34 cellular contexts compared by ENCODE assay signal in the genomic region with DNA sequence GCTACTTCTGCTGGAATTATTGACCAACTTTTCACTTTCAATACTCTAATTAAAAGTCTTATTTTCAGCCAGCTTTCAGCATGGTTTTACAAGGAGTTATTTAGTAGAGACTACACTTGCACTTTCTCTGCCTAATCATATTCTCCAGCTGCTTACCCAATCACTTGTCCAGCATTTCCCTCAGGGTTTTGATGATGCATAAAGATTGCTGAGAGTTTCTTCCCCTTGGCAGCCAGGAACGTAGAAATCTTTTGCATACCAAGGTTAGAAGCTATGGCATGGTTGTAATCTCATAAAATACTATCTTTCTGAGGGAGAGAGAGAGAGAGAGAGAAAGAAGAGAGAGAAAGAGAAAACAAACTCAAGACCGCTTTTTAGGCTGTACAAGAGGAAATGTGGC. TPM values are rescaled to one million over a fixed set of nuclear protein-coding genes. Genes with fewer than 3 reads are reported as not detected.
"Had no signal": no experiment of that assay in that cellular context is flagged by ENCODE, and none has a peak within 500 bp of the region (broad histone marks: within the 10 kb centered on the region; RNA-seq: fewer than 3 reads in every experiment).

No MANE protein-coding gene starts in this region.

- H3K4me3 ChIP-seq: esophagus muscularis mucosa, gastroesophageal sphincter, heart right ventricle had no signal

- H3K4me1 ChIP-seq: esophagus muscularis mucosa, gastroesophageal sphincter, heart right ventricle had no signal

- ATAC-seq: activated T-cell treated with anti-CD3 and anti-CD28 coated beads, Interleukin-2, amount 50 U/mL, for 72 hours; activated T-helper 17 cell treated with anti-CD3 and anti-CD28 coated beads, Interleukin-2, amount 50 U/mL, for 72 hours; effector memory CD8-positive, alpha-beta T cell; gastroesophageal sphincter; heart right ventricle; T-helper 17 cell had no signal

- H3K36me3 ChIP-seq: esophagus muscularis mucosa, gastroesophageal sphincter, heart right ventricle had no signal

- DNase-seq: activated CD4-positive, alpha-beta memory T cell treated with anti-CD3 and anti-CD28 coated beads, Interleukin-2, amount 10 ng/mL, durations not matched to agents 7 days and 5 days; activated CD4-positive, alpha-beta T cell treated with anti-CD3 and anti-CD28 coated beads for 1 hour; activated CD4-positive, alpha-beta T cell treated with anti-CD3 and anti-CD28 coated beads for 4 hours; activated CD4-positive, alpha-beta T cell treated with anti-CD3 and anti-CD28 coated beads, Interleukin-2, amount 10 ng/mL, durations not matched to agents 7 days and 5 days; activated CD4-positive, alpha-beta T cell treated with anti-CD3 and anti-CD28 coated beads, Interleukin-2, amount 50 U/mL, for 4 hours; activated CD4-positive, CD25-positive, alpha-beta regulatory T cell; activated CD8-positive, alpha-beta memory T cell treated with anti-CD3 and anti-CD28 coated beads, Interleukin-2, amount 50 U/mL, for 48 hours; activated effector memory CD4-positive, alpha-beta T cell treated with Interleukin-2 at 50 U/mL for 16 hours; activated gamma-delta T cell treated with Interleukin-2 at 50 U/mL for 16 hours; activated naive CD4-positive, alpha-beta T cell treated with anti-CD3 and anti-CD28 coated beads, Interleukin-2, amount 50 U/mL, for 16 hours; activated naive CD4-positive, alpha-beta T cell treated with Interleukin-2 at 50 U/mL for 16 hours; activated T-cell treated with anti-CD3 and anti-CD28 coated beads for 4 hours; activated T-cell treated with anti-CD3 and anti-CD28 coated beads, Interleukin-2, amount 50 U/mL, for 24 hours; activated T-cell treated with anti-CD3 and anti-CD28 coated beads, Interleukin-2, amount 50 U/mL, for 72 hours; amniotic stem cell; anterior cingulate cortex; caudate nucleus; cortex of kidney; dermis blood vessel endothelial cell; effector CD4-positive, alpha-beta T cell; effector memory CD8-positive, alpha-beta T cell; erythroblast; foreskin melanocyte; heart right ventricle; T-helper 1 cell; T-helper 17 cell had no signal

- H3K27ac ChIP-seq: esophagus muscularis mucosa, gastroesophageal sphincter, heart right ventricle had no signal

- H3K9me3 ChIP-seq: esophagus muscularis mucosa, gastroesophageal sphincter had no signal

RNA-seq across cellular contexts. Expression of a gene that starts 10.8 kb away (rescaled TPM):
- total RNA-seq: activated CD4-positive, alpha-beta memory T cell treated with anti-CD3 and anti-CD28 coated beads, Interleukin-2, amount 10 ng/mL, durations not matched to agents 7 days and 5 days; activated CD4-positive, alpha-beta T cell treated with anti-CD3 and anti-CD28 coated beads, Interleukin-2, amount 10 ng/mL, durations not matched to agents 7 days and 5 days; activated T-cell treated with anti-CD3 and anti-CD28 coated beads, Interleukin-2, amount 50 U/mL, for 72 hours; activated T-helper 17 cell treated with anti-CD3 and anti-CD28 coated beads, Interleukin-2, amount 50 U/mL, for 72 hours; astrocyte; chondrocyte; dermis blood vessel endothelial cell; esophagus muscularis mucosa; fibroblast of villous mesenchyme; gastroesophageal sphincter; glomerular endothelial cell; heart right ventricle; T-helper 17 cell had no signal
- polyA plus RNA-seq: adipose tissue, heart right ventricle had no signal

RNA-seq across cellular contexts. Expression of a gene that starts 19.1 kb away (rescaled TPM):
- total RNA-seq: activated CD4-positive, alpha-beta memory T cell treated with anti-CD3 and anti-CD28 coated beads, Interleukin-2, amount 10 ng/mL, durations not matched to agents 7 days and 5 days; activated CD4-positive, alpha-beta T cell treated with anti-CD3 and anti-CD28 coated beads, Interleukin-2, amount 10 ng/mL, durations not matched to agents 7 days and 5 days; activated T-cell treated with anti-CD3 and anti-CD28 coated beads, Interleukin-2, amount 50 U/mL, for 72 hours; activated T-helper 17 cell treated with anti-CD3 and anti-CD28 coated beads, Interleukin-2, amount 50 U/mL, for 72 hours; astrocyte; chondrocyte; dermis blood vessel endothelial cell; esophagus muscularis mucosa; fibroblast of villous mesenchyme; glomerular endothelial cell; heart right ventricle; T-helper 17 cell had no signal
- polyA plus RNA-seq: adipose tissue, heart right ventricle had no signal

RNA-seq across cellular contexts. Expression of a gene that starts 40.5 kb away (rescaled TPM):
- total RNA-seq: activated CD4-positive, alpha-beta memory T cell treated with anti-CD3 and anti-CD28 coated beads, Interleukin-2, amount 10 ng/mL, durations not matched to agents 7 days and 5 days; activated CD4-positive, alpha-beta T cell treated with anti-CD3 and anti-CD28 coated beads, Interleukin-2, amount 10 ng/mL, durations not matched to agents 7 days and 5 days; activated T-cell treated with anti-CD3 and anti-CD28 coated beads, Interleukin-2, amount 50 U/mL, for 72 hours; activated T-helper 17 cell treated with anti-CD3 and anti-CD28 coated beads, Interleukin-2, amount 50 U/mL, for 72 hours; astrocyte; chondrocyte; dermis blood vessel endothelial cell; esophagus muscularis mucosa; fibroblast of villous mesenchyme; gastroesophageal sphincter; glomerular endothelial cell; heart right ventricle; T-helper 17 cell had no signal
- polyA plus RNA-seq: adipose tissue, heart right ventricle had no signal

RNA-seq across cellular contexts. Expression of a gene that starts 49.4 kb away (rescaled TPM):
- total RNA-seq: activated CD4-positive, alpha-beta memory T cell treated with anti-CD3 and anti-CD28 coated beads, Interleukin-2, amount 10 ng/mL, durations not matched to agents 7 days and 5 days; activated CD4-positive, alpha-beta T cell treated with anti-CD3 and anti-CD28 coated beads, Interleukin-2, amount 10 ng/mL, durations not matched to agents 7 days and 5 days; activated T-cell treated with anti-CD3 and anti-CD28 coated beads, Interleukin-2, amount 50 U/mL, for 72 hours; activated T-helper 17 cell treated with anti-CD3 and anti-CD28 coated beads, Interleukin-2, amount 50 U/mL, for 72 hours; astrocyte; chondrocyte; dermis blood vessel endothelial cell; esophagus muscularis mucosa; fibroblast of villous mesenchyme; gastroesophageal sphincter; glomerular endothelial cell; heart right ventricle; T-helper 17 cell had no signal
- polyA plus RNA-seq: adipose tissue, heart right ventricle had no signal
